In the genomic region with DNA sequence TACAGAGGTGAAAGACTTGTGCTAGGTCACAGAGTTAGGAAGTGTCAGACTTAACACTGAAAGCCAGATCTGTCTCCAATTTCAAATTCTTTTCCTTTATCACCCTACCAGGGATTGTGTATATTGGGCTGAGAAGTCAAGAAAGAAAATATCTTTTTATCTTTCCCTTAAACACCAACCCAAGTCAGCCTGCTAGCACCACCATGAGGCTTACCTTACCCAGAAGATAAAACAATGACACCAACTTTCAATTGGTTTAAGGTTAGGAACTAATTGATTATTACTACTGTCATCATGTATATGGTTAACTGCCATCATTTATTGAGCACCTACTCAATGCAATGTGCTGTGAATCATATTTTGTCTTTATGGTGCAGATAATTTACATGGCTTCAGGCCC, we compare ENCODE assay signal across 19 cellular contexts.
DNase-seq lines count a peak whose midpoint lies in the region; ATAC-seq, FAIRE-seq and TF ChIP-seq lines count a peak whose summit lies in the region.
"Had no signal": no experiment of that assay in that cellular context is flagged by ENCODE, and none has a peak within 500 bp of the region (broad histone marks: within the 10 kb centered on the region; RNA-seq: fewer than 3 reads in every experiment).

No MANE protein-coding gene starts in this region.

- no peak for ATAC-seq in HG02623 (IDR thresholded peaks at IDR 0.05; ENCODE audit: unreplicated experiment)

- no peaks in the 10 kb centered on the region for H3K4me1 ChIP-seq in OCI-LY3 (ENCODE audit: low read length)
- H3K4me1 ChIP-seq: HAP-1 had no signal

- no peak for FAIRE-seq in GM19239 (lab: Jason Lieb, UNC)
- FAIRE-seq: HTR-8/SVneo had no signal

- no peak overlapping the region for H3K4me2 ChIP-seq in OCI-LY3 (ENCODE audit: low read length)
- H3K4me2 ChIP-seq: PC-9 had no signal

- no peaks in the 10 kb centered on the region for H3K79me2 ChIP-seq in OCI-LY3 (ENCODE audit: low read length)

- TF ChIP-seq CTCF in AG09309 (IDR thresholded peaks at IDR 0.05; ENCODE audit: control insufficient read depth, insufficient read depth, low read depth, low read length, missing control alignments) (peak; percentile 38), OCI-LY3 (IDR thresholded peaks at IDR 0.05; ENCODE audit: low read depth, low read length) (peak; percentile 27), choroid plexus epithelial cell (conservative IDR thresholded peaks at IDR 0.05; ENCODE audit: low read depth, low read length) (peak; percentile 56)

- H4K20me1 ChIP-seq in OCI-LY3 (ENCODE audit: insufficient read depth, low read length) = no peaks in the 10 kb centered on the region

- H3K27ac ChIP-seq in OCI-LY3 (ENCODE audit: low read length) = no peak overlapping the region
- H3K27ac ChIP-seq: C4-2B, HL-60, PC-9, SK-N-MC had no signal

- no peaks in the 10 kb centered on the region for H3K36me3 ChIP-seq in OCI-LY3 (replicated peaks; ENCODE audit: low read depth, low read length)
- H3K36me3 ChIP-seq: HAP-1 had no signal

- H3K27me3 ChIP-seq in OCI-LY3 (ENCODE audit: low read depth, low read length) = no peaks in the 10 kb centered on the region

- no peak overlapping the region for H3K9ac ChIP-seq in OCI-LY3 (ENCODE audit: low read length)

- no peaks in the 10 kb centered on the region for H3K9me3 ChIP-seq in OCI-LY3 (ENCODE audit: insufficient read depth, low read length)
- H3K9me3 ChIP-seq: HAP-1 had no signal

- no peak overlapping the region for H2AFZ ChIP-seq in OCI-LY3 (ENCODE audit: low read depth, low read length)
- H2AFZ ChIP-seq: PC-9 had no signal

- DNase-seq in AG09309 (ENCODE audit: low read depth) (no peak), choroid plexus epithelial cell (ENCODE audit: low read depth) (peak; percentile 53), iris pigment epithelial cell (ENCODE audit: low read depth) (peak; percentile 14), GM19239 (ENCODE audit: insufficient read length, low spot score) (no peak), GM19238 (ENCODE audit: insufficient read length, low spot score) (no peak)
- DNase-seq in activated effector memory CD4-positive, alpha-beta T cell treated with Interleukin-2 at 50 U/mL for 16 hours = no peak
- DNase-seq: GF-D8, NCI-H1105, NCI-H1694 treated with DMSO at 0.1 percent for 48 hours, NCI-H446, NCI-H748 treated with DMSO at 0.1 percent for 48 hours, PC-9 had no signal

- H3K4me3 ChIP-seq in AG09309 (ENCODE audit: control insufficient read depth, low read depth, low read length) = no peak overlapping the region
- H3K4me3 ChIP-seq in OCI-LY3 (ENCODE audit: low read length) = no peak overlapping the region
- no peak overlapping the region for H3K4me3 ChIP-seq in choroid plexus epithelial cell (ENCODE audit: low read depth, low read length)
- H3K4me3 ChIP-seq: HAP-1, PC-9, SK-N-MC had no signal

Comparison
In these comparisons a context has a peak if more than half of its experiments do, and no peak if none do; other contexts are left out.
1. DNase-seq: peak in choroid plexus epithelial cell (single experiment) and iris pigment epithelial cell (single experiment); none in AG09309 (single experiment), GM19239 (single experiment), activated effector memory CD4-positive, alpha-beta T cell treated with Interleukin-2 at 50 U/mL for 16 hours (single experiment) and GM19238 (single experiment).
2. Peak in every context shown above with its lines, with median percentiles within 50 percentile points of each other: CTCF ChIP-seq.